In genomic region chr21:38699048-38699447, GRCh38 we compare ENCODE assay signal across 17 cellular contexts.
DNase-seq lines count a peak whose midpoint lies in the region; ATAC-seq and TF ChIP-seq lines count a peak whose summit lies in the region.
"Had no signal": no experiment of that assay in that cellular context is flagged by ENCODE, and none has a peak within 500 bp of the region (broad histone marks: within the 10 kb centered on the region; RNA-seq: fewer than 3 reads in every experiment).

No MANE protein-coding gene starts in this region.

- no peaks in the 10 kb centered on the region for H3K4me1 ChIP-seq in colonic mucosa
- H3K4me1 ChIP-seq in testis = no peaks in the 10 kb centered on the region
- H3K4me1 ChIP-seq: SJCRH30, tibial nerve had no signal

- DNase-seq in NB4 (ENCODE audit: low read depth) (peak; percentile 12), colonic mucosa (no peak), nephron progenitor cell (peak; percentile 8), testis (no peak), NCI-H2081 treated with DMSO at 0.1 percent for 48 hours (lab: John Stamatoyannopoulos, UW) (no peak), hippocampal formation (lab: John Stamatoyannopoulos, UW) (no peak)
- DNase-seq: activated B cell treated with CpG ODN at 0.5 μM for 24 hours; activated T-cell treated with anti-CD3 and anti-CD28 coated beads, Interleukin-2, amount 50 U/mL, for 1 hour; effector memory CD8-positive, alpha-beta T cell; heart right ventricle; NCI-H1105; NCI-H774; SJCRH30 had no signal

- peaks cover 10% of the 10 kb centered on the region for H3K9me3 Mint-ChIP-seq in nephron progenitor cell
- H3K9me3 Mint-ChIP-seq: effector memory CD8-positive, alpha-beta T cell had no signal

- peaks cover 14% of the 10 kb centered on the region for H3K27me3 Mint-ChIP-seq in nephron progenitor cell (ENCODE audit: low read depth, poor library complexity)

- peaks cover 4% of the 10 kb centered on the region for H3K36me3 Mint-ChIP-seq in nephron progenitor cell (ENCODE audit: low read depth)

- H3K9me3 ChIP-seq in colonic mucosa (no peaks in the 10 kb centered on the region), testis (no peaks in the 10 kb centered on the region)
- H3K9me3 ChIP-seq: heart right ventricle, SJCRH30 had no signal

- H3K9ac ChIP-seq in colonic mucosa (ENCODE audit: low read depth in 2 of 2, low read length in 2 of 2) = no peak overlapping the region

- no peak overlapping the region for H3K27ac ChIP-seq in colonic mucosa
- no peak overlapping the region for H3K27ac ChIP-seq in testis
- H3K27ac ChIP-seq: heart right ventricle, SJCRH30, tibial nerve had no signal

- no peak for ATAC-seq in HG02885 (IDR thresholded peaks at IDR 0.05; ENCODE audit: poor library complexity, unreplicated experiment)
- ATAC-seq: effector memory CD8-positive, alpha-beta T cell; heart right ventricle had no signal

- TF ChIP-seq POLR2A in NB4 (IDR thresholded peaks at IDR 0.05; ENCODE audit: extremely low read depth, insufficient read length) (no peak), testis (IDR thresholded peaks at IDR 0.05) (no peak)

- no peaks in the 10 kb centered on the region for H3K27me3 ChIP-seq in colonic mucosa
- H3K27me3 ChIP-seq in testis = no peaks in the 10 kb centered on the region
- H3K27me3 ChIP-seq: SJCRH30 had no signal

- H3K36me3 ChIP-seq in colonic mucosa (no peaks in the 10 kb centered on the region), testis (ENCODE audit: low read depth, missing control alignments) (no peaks in the 10 kb centered on the region)
- H3K36me3 ChIP-seq: heart right ventricle, SJCRH30, tibial nerve had no signal

- 84 to 92% methylated on average over 2 of the region's 2 CpGs for WGBS in testis, 2 donors

- no peak overlapping the region for H3K4me3 ChIP-seq in NB4 (ENCODE audit: low read depth, low read length)
- H3K4me3 ChIP-seq in colonic mucosa = no peak overlapping the region
- no peak overlapping the region for H3K4me3 ChIP-seq in testis
- H3K4me3 ChIP-seq: heart right ventricle, lung, SJCRH30, tibial nerve had no signal

- TF ChIP-seq CTCF in GM12873 (IDR thresholded peaks at IDR 0.05; ENCODE audit: insufficient read depth, low read depth, low read length, missing control alignments) (peak; percentile 30), NB4 (IDR thresholded peaks at IDR 0.05; ENCODE audit: low read depth, low read length) (peak; percentile 50), colonic mucosa (IDR thresholded peaks at IDR 0.05) (peak; percentile 21), nephron progenitor cell (IDR thresholded peaks at IDR 0.05) (no peak), testis (IDR thresholded peaks at IDR 0.05) (no peak)

- H3K4me1 Mint-ChIP-seq in nephron progenitor cell = peaks cover 3% of the 10 kb centered on the region
- H3K4me1 Mint-ChIP-seq: activated B cell treated with CpG ODN at 0.5 μM for 24 hours had no signal

- intact Hi-C loops in colonic mucosa (cut with DNase I) (no loop called here), testis (cut with DNase I; ENCODE audit: low total_unique reads) (no loop called here)

- no peak overlapping the region for H3K27ac Mint-ChIP-seq in nephron progenitor cell
- H3K27ac Mint-ChIP-seq: activated B cell treated with CpG ODN at 0.5 μM for 24 hours; effector memory CD8-positive, alpha-beta T cell had no signal

- H3K4me3 Mint-ChIP-seq in nephron progenitor cell = no peak overlapping the region
- H3K4me3 Mint-ChIP-seq: activated B cell treated with CpG ODN at 0.5 μM for 24 hours; effector memory CD8-positive, alpha-beta T cell had no signal

Comparison
In these comparisons a context has a peak if more than half of its experiments do, and no peak if none do; other contexts are left out.
1. CTCF ChIP-seq: peak in GM12873 (single experiment), NB4 (single experiment) and colonic mucosa (single experiment); none in nephron progenitor cell (single experiment) and testis (0 of 3).
2. DNase-seq: peak in NB4 (single experiment) and nephron progenitor cell (single experiment); none in colonic mucosa (single experiment), testis (single experiment), NCI-H2081 treated with DMSO at 0.1 percent for 48 hours (single experiment) and hippocampal formation (0 of 2).